In genomic region chr5:25405850-25406249, GRCh38 we compare ENCODE assay signal across 31 cellular contexts.
"Had no signal": no experiment of that assay in that cellular context is flagged by ENCODE, and none has a peak within 500 bp of the region (broad histone marks: within the 10 kb centered on the region; RNA-seq: fewer than 3 reads in every experiment).

No MANE protein-coding gene starts in this region.

- H3K4me3 Mint-ChIP-seq: mesothelial cell of epicardium; naive B cell; natural killer cell; nephron progenitor cell; neural progenitor cell; stimulated activated memory B cell treated with anti-CD40 and anti-IgM and Interleukin-4, amounts not matched to agents 10 μg/mL and 1 μg/mL and 100 μg/mL, for 72 hours; stimulated activated naive CD8-positive, alpha-beta T cell treated with anti-CD3 and anti-CD28 coated beads, Interleukin-15, amount 100 ng/mL, for 72 hours; type B pancreatic cell had no signal

- H3K27ac Mint-ChIP-seq: mesothelial cell of epicardium; naive B cell; natural killer cell; nephron progenitor cell; neural progenitor cell; progenitor cell of endocrine pancreas; stimulated activated memory B cell treated with anti-CD40 and anti-IgM and Interleukin-4, amounts not matched to agents 10 μg/mL and 1 μg/mL and 100 μg/mL, for 72 hours; stimulated activated naive CD8-positive, alpha-beta T cell treated with anti-CD3 and anti-CD28 coated beads, Interleukin-15, amount 100 ng/mL, for 72 hours; type B pancreatic cell had no signal

- H3K36me3 ChIP-seq: left lung, lower lobe of right lung, neural progenitor cell, neutrophil, ovary, right atrium auricular region, right lobe of liver, tibial nerve, uterus had no signal

- H3K36me3 Mint-ChIP-seq: naive B cell; natural killer cell; stimulated activated memory B cell treated with anti-CD40 and anti-IgM and Interleukin-4, amounts not matched to agents 10 μg/mL and 1 μg/mL and 100 μg/mL, for 72 hours; type B pancreatic cell had no signal

- H2AFZ ChIP-seq: hepatocyte, neural progenitor cell had no signal

- DNase-seq: kidney glomerular epithelial cell; left cardiac atrium; left lung; lower lobe of right lung; mammary epithelial cell; mesenchymal stem cell; naive B cell; natural killer cell; nephron progenitor cell; occipital lobe; ovary; right lobe of liver; stimulated activated CD4-positive, alpha-beta T cell treated with anti-CD3 and anti-CD28 coated beads, Interleukin-1b, Interleukin-23, amount 100 ng/mL, for 48 hours; stimulated activated CD4-positive, alpha-beta T cell treated with anti-CD3 and anti-CD28 coated beads, Interleukin-2, amount 100 ng/mL, for 48 hours; stimulated activated CD4-positive, alpha-beta T cell treated with anti-CD3 and anti-CD28 coated beads, Interleukin-4, amount 100 ng/mL, for 4 hours; stimulated activated CD8-positive, alpha-beta memory T cell treated with anti-CD3 and anti-CD28 coated beads, Interleukin-4, amount 100 ng/mL, for 48 hours; stimulated activated naive CD4-positive, alpha-beta T cell treated with Interleukin-2 at 50 U/mL for 16 hours; stimulated activated naive CD8-positive, alpha-beta T cell treated with anti-CD3 and anti-CD28 coated beads, Interleukin-15, amount 100 ng/mL, for 72 hours; substantia nigra; uterus had no signal

- H3K4me1 ChIP-seq: left lung, lower lobe of right lung, neural progenitor cell, right atrium auricular region, right lobe of liver, tibial nerve, uterus had no signal

- H3K79me2 ChIP-seq: hepatocyte had no signal

- H3K9ac ChIP-seq: neural progenitor cell had no signal

- H3K4me2 ChIP-seq: hepatocyte, neural progenitor cell, smooth muscle cell had no signal

- H3K27me3 Mint-ChIP-seq: naive B cell; progenitor cell of endocrine pancreas; stimulated activated memory B cell treated with anti-CD40 and anti-IgM and Interleukin-4, amounts not matched to agents 10 μg/mL and 1 μg/mL and 100 μg/mL, for 72 hours; stimulated activated naive CD8-positive, alpha-beta T cell treated with anti-CD3 and anti-CD28 coated beads, Interleukin-15, amount 100 ng/mL, for 72 hours; type B pancreatic cell had no signal

- H3K4me1 Mint-ChIP-seq: mesothelial cell of epicardium; naive B cell; natural killer cell; nephron progenitor cell; neural progenitor cell; stimulated activated memory B cell treated with anti-CD40 and anti-IgM and Interleukin-4, amounts not matched to agents 10 μg/mL and 1 μg/mL and 100 μg/mL, for 72 hours; stimulated activated naive CD8-positive, alpha-beta T cell treated with anti-CD3 and anti-CD28 coated beads, Interleukin-15, amount 100 ng/mL, for 72 hours had no signal

- H3K27me3 ChIP-seq: hepatocyte, left lung, neural progenitor cell, neutrophil, ovary, right atrium auricular region, right lobe of liver, tibial nerve, uterus had no signal

- ATAC-seq: left cardiac atrium; left lung; lower lobe of right lung; natural killer cell; right lobe of liver; stimulated activated memory B cell treated with anti-CD40 and anti-IgM and Interleukin-4, amounts not matched to agents 10 μg/mL and 1 μg/mL and 100 μg/mL, for 72 hours; stimulated activated naive CD8-positive, alpha-beta T cell treated with anti-CD3 and anti-CD28 coated beads, Interleukin-15, amount 100 ng/mL, for 72 hours had no signal

- H3K9me3 ChIP-seq: lower lobe of right lung, neutrophil, ovary, right lobe of liver, uterus had no signal

- H3K4me3 ChIP-seq: hepatocyte, left lung, lower lobe of right lung, neural progenitor cell, ovary, right atrium auricular region, right lobe of liver, smooth muscle cell, tibial nerve, uterus had no signal

- FAIRE-seq: keratinocyte had no signal

- H3K27ac ChIP-seq: hepatocyte, left lung, lower lobe of right lung, neural progenitor cell, neutrophil, ovary, right atrium auricular region, right lobe of liver, tibial nerve, uterus had no signal
